Comparison of ENCODE assay signal across 9 cellular contexts in the genomic region with DNA sequence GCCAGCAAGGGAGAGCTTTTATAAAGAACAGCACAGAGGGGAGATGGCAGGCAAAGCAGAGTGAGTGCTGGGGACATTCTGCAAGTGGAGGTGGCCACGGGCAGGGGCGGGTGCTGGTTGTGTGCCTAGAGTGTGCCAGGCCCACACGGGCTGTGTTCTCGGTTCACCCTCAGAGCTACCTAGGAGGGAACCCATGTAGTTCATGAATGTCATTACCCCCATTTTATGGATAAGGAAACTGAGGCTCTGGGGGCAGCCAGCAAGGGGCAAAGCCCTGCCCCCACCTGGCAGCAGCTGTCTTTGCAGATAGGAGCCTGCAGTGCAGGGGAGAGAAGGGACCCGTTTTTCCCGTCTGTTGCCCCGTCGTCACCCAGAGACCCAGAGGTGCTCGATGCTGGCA.
"Had no signal": no experiment of that assay in that cellular context is flagged by ENCODE, and none has a peak within 500 bp of the region (broad histone marks: within the 10 kb centered on the region; RNA-seq: fewer than 3 reads in every experiment).

No MANE protein-coding gene starts in this region.

- ATAC-seq: left lung; stimulated activated naive B cell treated with anti-CD40 and anti-IgM and Interleukin-4, amounts not matched to agents 10 μg/mL and 1 μg/mL and 100 μg/mL, for 72 hours had no signal

- H3K27ac Mint-ChIP-seq: activated naive CD4-positive, alpha-beta T cell treated with anti-CD3 and anti-CD28 coated beads, Interleukin-2, amount 50 U/mL, for 24 hours; stimulated activated naive B cell treated with anti-CD40 and anti-IgM and Interleukin-4, amounts not matched to agents 10 μg/mL and 1 μg/mL and 100 μg/mL, for 72 hours; type B pancreatic cell had no signal

- H3K36me3 ChIP-seq: left lung had no signal

- H3K27me3 Mint-ChIP-seq: type B pancreatic cell had no signal

- H3K4me1 Mint-ChIP-seq: activated naive CD4-positive, alpha-beta T cell treated with anti-CD3 and anti-CD28 coated beads, Interleukin-2, amount 50 U/mL, for 24 hours had no signal

- H3K36me3 Mint-ChIP-seq: activated naive CD4-positive, alpha-beta T cell treated with anti-CD3 and anti-CD28 coated beads, Interleukin-2, amount 50 U/mL, for 24 hours; type B pancreatic cell had no signal

- DNase-seq: activated CD4-positive, alpha-beta T cell treated with anti-CD3 and anti-CD28 coated beads, Interleukin-2, amount 50 U/mL, for 1 hour; activated effector memory CD4-positive, alpha-beta T cell treated with Interleukin-2 at 50 U/mL for 16 hours; activated T-cell treated with anti-CD3 and anti-CD28 coated beads, Interleukin-2, amount 50 U/mL, for 1 hour; foreskin melanocyte; islet precursor cell; left lung; stimulated activated naive B cell treated with anti-CD40 and anti-IgM and Interleukin-4, amounts not matched to agents 10 μg/mL and 1 μg/mL and 100 μg/mL, for 72 hours had no signal

- H3K27me3 ChIP-seq: left lung had no signal

- H3K4me3 Mint-ChIP-seq: activated naive CD4-positive, alpha-beta T cell treated with anti-CD3 and anti-CD28 coated beads, Interleukin-2, amount 50 U/mL, for 24 hours; stimulated activated naive B cell treated with anti-CD40 and anti-IgM and Interleukin-4, amounts not matched to agents 10 μg/mL and 1 μg/mL and 100 μg/mL, for 72 hours; type B pancreatic cell had no signal

- H3K9me3 Mint-ChIP-seq: activated naive CD4-positive, alpha-beta T cell treated with anti-CD3 and anti-CD28 coated beads, Interleukin-2, amount 50 U/mL, for 24 hours; type B pancreatic cell had no signal

- H3K4me3 ChIP-seq: left lung had no signal
